ENCODE assay signal across 11 cellular contexts in genomic region chr19:17748884-17749638, GRCh38. TPM values are rescaled to one million over a fixed set of nuclear protein-coding genes. Genes with fewer than 3 reads are reported as not detected.
DNase-seq lines count a peak whose midpoint lies in the region; ATAC-seq and TF ChIP-seq lines count a peak whose summit lies in the region.
"Had no signal": no experiment of that assay in that cellular context is flagged by ENCODE, and none has a peak within 500 bp of the region (broad histone marks: within the 10 kb centered on the region; RNA-seq: fewer than 3 reads in every experiment).

No MANE protein-coding gene starts in this region.

- peak overlapping the region; percentile 38 for H3K27ac ChIP-seq in CD4-positive, CD25-positive, alpha-beta regulatory T cell (ENCODE audit: insufficient read depth, low read length, poor library complexity, severe bottlenecking)
- H3K27ac ChIP-seq: gastrocnemius medialis, KMS-11 had no signal

- DNase-seq in CD4-positive, CD25-positive, alpha-beta regulatory T cell: no peak
- DNase-seq in H7 (peak; percentile 38), erythroblast (lab: John Stamatoyannopoulos, UW) (no peak), AML-193 (lab: John Stamatoyannopoulos, UW) (no peak)
- no peak for DNase-seq in activated naive CD8-positive, alpha-beta T cell treated with anti-CD3 and anti-CD28 coated beads for 36 hours
- no peak for DNase-seq in naive thymus-derived CD8-positive, alpha-beta T cell
- DNase-seq: gastrocnemius medialis, NCI-H1930 had no signal

- H3K27ac Mint-ChIP-seq in CD4-positive, CD25-positive, alpha-beta regulatory T cell: peak overlapping the region; percentile 58 to 97 (median 95)
- peak overlapping the region; percentile 99 for H3K27ac Mint-ChIP-seq in activated naive CD8-positive, alpha-beta T cell treated with anti-CD3 and anti-CD28 coated beads for 36 hours
- H3K27ac Mint-ChIP-seq in naive thymus-derived CD8-positive, alpha-beta T cell: peak overlapping the region; percentile 51 to 97 (median 94)

- no peaks in the 10 kb centered on the region for H3K36me3 ChIP-seq in CD4-positive, CD25-positive, alpha-beta regulatory T cell (ENCODE audit: control insufficient read depth, insufficient read depth, low read length)
- H3K36me3 ChIP-seq in H7 (replicated peaks; ENCODE audit: control insufficient read depth, insufficient read depth, low read length): no peaks in the 10 kb centered on the region
- H3K36me3 ChIP-seq: gastrocnemius medialis had no signal

- H3K9me3 Mint-ChIP-seq in CD4-positive, CD25-positive, alpha-beta regulatory T cell: no peaks in the 10 kb centered on the region
- no peaks in the 10 kb centered on the region for H3K9me3 Mint-ChIP-seq in activated naive CD8-positive, alpha-beta T cell treated with anti-CD3 and anti-CD28 coated beads for 36 hours
- H3K9me3 Mint-ChIP-seq in naive thymus-derived CD8-positive, alpha-beta T cell: no peaks in the 10 kb centered on the region

- peaks cover 59% of the 10 kb centered on the region for H3K4me1 ChIP-seq in CD4-positive, CD25-positive, alpha-beta regulatory T cell (ENCODE audit: control insufficient read depth, insufficient read depth, low read length, poor library complexity, severe bottlenecking)

- peaks cover 3% of the 10 kb centered on the region for H3K36me3 Mint-ChIP-seq in CD4-positive, CD25-positive, alpha-beta regulatory T cell
- H3K36me3 Mint-ChIP-seq in activated naive CD8-positive, alpha-beta T cell treated with anti-CD3 and anti-CD28 coated beads for 36 hours: peaks cover 8% of the 10 kb centered on the region
- peaks cover 0 to 2% (median 0%) of the 10 kb centered on the region in 3 donors for H3K36me3 Mint-ChIP-seq in naive thymus-derived CD8-positive, alpha-beta T cell

- H3K27me3 Mint-ChIP-seq in CD4-positive, CD25-positive, alpha-beta regulatory T cell: no peaks in the 10 kb centered on the region
- no peaks in the 10 kb centered on the region for H3K27me3 Mint-ChIP-seq in activated naive CD8-positive, alpha-beta T cell treated with anti-CD3 and anti-CD28 coated beads for 36 hours
- no peaks in the 10 kb centered on the region for H3K27me3 Mint-ChIP-seq in naive thymus-derived CD8-positive, alpha-beta T cell

- ATAC-seq in CD4-positive, CD25-positive, alpha-beta regulatory T cell (ENCODE audit: low read depth in 2 of 2): no peak
- ATAC-seq in naive thymus-derived CD8-positive, alpha-beta T cell: no peak
- ATAC-seq in HG03025 (IDR thresholded peaks at IDR 0.05; ENCODE audit: low FRiP score, unreplicated experiment) (no peak), HG02588 (IDR thresholded peaks at IDR 0.05; ENCODE audit: unreplicated experiment) (no peak)
- ATAC-seq: gastrocnemius medialis had no signal

- peaks cover 0 to 68% (median 32%) of the 10 kb centered on the region in 4 donors for H3K4me1 Mint-ChIP-seq in CD4-positive, CD25-positive, alpha-beta regulatory T cell
- H3K4me1 Mint-ChIP-seq in activated naive CD8-positive, alpha-beta T cell treated with anti-CD3 and anti-CD28 coated beads for 36 hours: peaks cover 37% of the 10 kb centered on the region
- peaks cover 23 to 64% (median 55%) of the 10 kb centered on the region in 4 donors for H3K4me1 Mint-ChIP-seq in naive thymus-derived CD8-positive, alpha-beta T cell

- H3K4me3 ChIP-seq in CD4-positive, CD25-positive, alpha-beta regulatory T cell (ENCODE audit: low read depth, low read length): peak overlapping the region; percentile 88
- H3K4me3 ChIP-seq in H7 (ENCODE audit: insufficient read depth, low read depth, low read length): no peak overlapping the region
- H3K4me3 ChIP-seq: gastrocnemius medialis had no signal

- H3K4me3 Mint-ChIP-seq in CD4-positive, CD25-positive, alpha-beta regulatory T cell: peak overlapping the region; percentile 92 to 94 (median 94)
- peak overlapping the region; percentile 68 for H3K4me3 Mint-ChIP-seq in activated naive CD8-positive, alpha-beta T cell treated with anti-CD3 and anti-CD28 coated beads for 36 hours
- H3K4me3 Mint-ChIP-seq in naive thymus-derived CD8-positive, alpha-beta T cell: peak overlapping the region; percentile 71 to 97 (median 90)

- no peaks in the 10 kb centered on the region for H3K27me3 ChIP-seq in CD4-positive, CD25-positive, alpha-beta regulatory T cell (ENCODE audit: control insufficient read depth, insufficient read depth, low read length)
- H3K27me3 ChIP-seq in H7 (ENCODE audit: control insufficient read depth, insufficient read depth, low read length): peaks cover 3% of the 10 kb centered on the region; the same call in 1 of the 2 replicates

- POLR2A ChIA-PET in naive thymus-derived CD8-positive, alpha-beta T cell (lab: Charles Lee): interaction anchor here (0.6 to 2.4 kb wide), 6 partner anchors 9 to 100 kb away, joined by 3 to 12 read pairs (median 5); partner anchors contain the start of gene MAP1S

- no peaks in the 10 kb centered on the region for H3K9me3 ChIP-seq in CD4-positive, CD25-positive, alpha-beta regulatory T cell (ENCODE audit: control insufficient read depth in 2 of 2, low read length in 2 of 2)
- H3K9me3 ChIP-seq: gastrocnemius medialis had no signal

- TF ChIP-seq POLR2A in erythroblast (IDR thresholded peaks at IDR 0.05; ENCODE audit: low read length): no peak

RNA-seq across cellular contexts. Expression of gene FCHO1, which starts 2.2 kb away (rescaled TPM):
- 71.9 TPM for total RNA-seq in CD4-positive, CD25-positive, alpha-beta regulatory T cell
- 10 to 100 TPM in 3 of 4 donors, 1 to 10 TPM in 1; 8.3 to 16.6 (median 13.7) TPM for polyA plus RNA-seq in CD4-positive, CD25-positive, alpha-beta regulatory T cell
- 21.6 and 21.7 TPM in 2 replicates for total RNA-seq in H7 (2014; rRNA removed; shearing (Covaris generic))
- total RNA-seq in activated naive CD8-positive, alpha-beta T cell treated with anti-CD3 and anti-CD28 coated beads for 36 hours: 10 to 100 TPM; 35.8 to 38.7 TPM
- 10 to 100 TPM; 94.1 to 99.7 TPM for total RNA-seq in naive thymus-derived CD8-positive, alpha-beta T cell
- 10 to 100 TPM; 11.2 to 31.8 (median 16.4) TPM for polyA plus RNA-seq in naive thymus-derived CD8-positive, alpha-beta T cell

RNA-seq across cellular contexts. Expression of gene MAP1S, which starts 29.8 kb away (rescaled TPM):
- 47.6 TPM for total RNA-seq in CD4-positive, CD25-positive, alpha-beta regulatory T cell
- polyA plus RNA-seq in CD4-positive, CD25-positive, alpha-beta regulatory T cell: 10 to 100 TPM; 14.0 to 26.6 (median 20.1) TPM
- 27.1 and 28.0 TPM in 2 replicates for total RNA-seq in H7 (2014; rRNA removed; shearing (Covaris generic))
- 10 to 100 TPM; 61.0 to 62.2 TPM for total RNA-seq in activated naive CD8-positive, alpha-beta T cell treated with anti-CD3 and anti-CD28 coated beads for 36 hours
- 10 to 100 TPM; 50.1 to 54.2 TPM for total RNA-seq in naive thymus-derived CD8-positive, alpha-beta T cell
- polyA plus RNA-seq in naive thymus-derived CD8-positive, alpha-beta T cell: 10 to 100 TPM; 13.8 to 40.0 (median 18.7) TPM

RNA-seq across cellular contexts. Expression of gene B3GNT3, which starts 45.9 kb away (rescaled TPM):
- total RNA-seq in CD4-positive, CD25-positive, alpha-beta regulatory T cell: 0.47 TPM
- polyA plus RNA-seq in CD4-positive, CD25-positive, alpha-beta regulatory T cell: under 1 TPM in 1 of 4 donors, not detected in 3; 0.27 TPM
- 0.73 and 1.7 TPM in 2 replicates for total RNA-seq in H7 (2014; rRNA removed; shearing (Covaris generic))
- total RNA-seq in activated naive CD8-positive, alpha-beta T cell treated with anti-CD3 and anti-CD28 coated beads for 36 hours: not detected
- not detected for total RNA-seq in naive thymus-derived CD8-positive, alpha-beta T cell
- under 1 TPM in 2 of 3 donors, not detected in 1; 0.13 to 0.20 TPM for polyA plus RNA-seq in naive thymus-derived CD8-positive, alpha-beta T cell
